ENCODE assay signal across 32 cellular contexts in genomic region chr3:28824316-28824715, GRCh38.
"Had no signal": no experiment of that assay in that cellular context is flagged by ENCODE, and none has a peak within 500 bp of the region (broad histone marks: within the 10 kb centered on the region; RNA-seq: fewer than 3 reads in every experiment).

No MANE protein-coding gene starts in this region.

- H3K27me3 ChIP-seq: adrenal gland, ascending aorta, body of pancreas, brain microvascular endothelial cell, breast epithelium, cardiac muscle cell had no signal

- H3K27ac ChIP-seq: adrenal gland, ascending aorta, body of pancreas, brain microvascular endothelial cell, breast epithelium, cardiac muscle cell had no signal

- H3K4me3 ChIP-seq: adrenal gland, ascending aorta, body of pancreas, breast epithelium, cardiac muscle cell had no signal

- H3K36me3 ChIP-seq: adrenal gland, ascending aorta, brain microvascular endothelial cell, breast epithelium, cardiac muscle cell had no signal

- H3K9me3 ChIP-seq: adrenal gland, ascending aorta, body of pancreas, breast epithelium had no signal

- ATAC-seq: activated naive CD4-positive, alpha-beta T cell treated with anti-CD3 and anti-CD28 coated beads, Interleukin-2, amount 50 U/mL, for 72 hours; activated naive CD8-positive, alpha-beta T cell treated with anti-CD3 and anti-CD28 coated beads, Interleukin-2, amount 50 U/mL, for 24 hours; activated T-cell treated with anti-CD3 and anti-CD28 coated beads, Interleukin-2, amount 50 U/mL, for 4 hours; activated T-cell treated with anti-CD3 and anti-CD28 coated beads, Interleukin-2, amount 50 U/mL, for 72 hours; activated T-helper 17 cell treated with anti-CD3 and anti-CD28 coated beads, Interleukin-2, amount 50 U/mL, for 72 hours; body of pancreas had no signal

- DNase-seq: activated effector memory CD4-positive, alpha-beta T cell treated with anti-CD3 and anti-CD28 coated beads, Interleukin-2, amount 50 U/mL, for 16 hours; activated effector memory CD4-positive, alpha-beta T cell treated with Interleukin-2 at 50 U/mL for 16 hours; activated gamma-delta T cell; activated gamma-delta T cell treated with Interleukin-2 at 50 U/mL for 16 hours; activated naive CD4-positive, alpha-beta T cell; activated naive CD4-positive, alpha-beta T cell treated with anti-CD3 and anti-CD28 coated beads for 36 hours; activated naive CD4-positive, alpha-beta T cell treated with anti-CD3 and anti-CD28 coated beads, Interleukin-2, amount 10 ng/mL, durations not matched to agents 7 days and 5 days; activated naive CD4-positive, alpha-beta T cell treated with anti-CD3 and anti-CD28 coated beads, Interleukin-2, amount 50 U/mL, for 16 hours; activated naive CD4-positive, alpha-beta T cell treated with Interleukin-2 at 50 U/mL for 16 hours; activated naive CD8-positive, alpha-beta T cell treated with anti-CD3 and anti-CD28 coated beads for 36 hours; activated naive CD8-positive, alpha-beta T cell treated with anti-CD3 and anti-CD28 coated beads, Interleukin-2, amount 10 ng/mL, durations not matched to agents 7 days and 5 days; activated naive CD8-positive, alpha-beta T cell treated with anti-CD3 and anti-CD28 coated beads, Interleukin-2, amount 50 U/mL, for 24 hours; activated T-cell treated with anti-CD3 and anti-CD28 coated beads, Interleukin-2, amount 50 U/mL, for 1 hour; activated T-cell treated with anti-CD3 and anti-CD28 coated beads, Interleukin-2, amount 50 U/mL, for 24 hours; activated T-cell treated with anti-CD3 and anti-CD28 coated beads, Interleukin-2, amount 50 U/mL, for 4 hours; activated T-cell treated with anti-CD3 and anti-CD28 coated beads, Interleukin-2, amount 50 U/mL, for 48 hours; activated T-cell treated with anti-CD3 and anti-CD28 coated beads, Interleukin-2, amount 50 U/mL, for 72 hours; adrenal gland; amniotic stem cell; amygdala; anterior cingulate cortex; aorta; body of pancreas; brain microvascular endothelial cell; caudate nucleus; central memory CD4-positive, alpha-beta T cell; cerebellar nuclear complex had no signal

- H3K4me1 ChIP-seq: adrenal gland, ascending aorta, body of pancreas, breast epithelium had no signal
